ENCODE assay signal across 11 cellular contexts in genomic region chr10:110786172-110786571, GRCh38.
DNase-seq lines count a peak whose midpoint lies in the region; ATAC-seq and TF ChIP-seq lines count a peak whose summit lies in the region.
"Had no signal": no experiment of that assay in that cellular context is flagged by ENCODE, and none has a peak within 500 bp of the region (broad histone marks: within the 10 kb centered on the region; RNA-seq: fewer than 3 reads in every experiment).

No MANE protein-coding gene starts in this region.

- no peak overlapping the region for H3K4me3 Mint-ChIP-seq in activated CD8-positive, alpha-beta T cell treated with anti-CD3 and anti-CD28 coated beads, Interleukin-2, amount 10 ng/mL, durations not matched to agents 7 days and 5 days
- no peak overlapping the region for H3K4me3 Mint-ChIP-seq in stimulated activated memory B cell treated with anti-CD40 and anti-IgM and Interleukin-4, amounts not matched to agents 10 μg/mL and 1 μg/mL and 100 μg/mL, for 72 hours

- H3K9me3 Mint-ChIP-seq in activated CD8-positive, alpha-beta T cell treated with anti-CD3 and anti-CD28 coated beads, Interleukin-2, amount 10 ng/mL, durations not matched to agents 7 days and 5 days (ENCODE audit: insufficient read depth), result no peaks in the 10 kb centered on the region
- H3K9me3 Mint-ChIP-seq in stimulated activated memory B cell treated with anti-CD40 and anti-IgM and Interleukin-4, amounts not matched to agents 10 μg/mL and 1 μg/mL and 100 μg/mL, for 72 hours, result no peaks in the 10 kb centered on the region

- CTCF ChIA-PET in activated CD8-positive, alpha-beta T cell treated with anti-CD3 and anti-CD28 coated beads, Interleukin-2, amount 10 ng/mL, durations not matched to agents 7 days and 5 days (lab: Charles Lee), result interaction anchor here (0.9 to 1.6 kb wide), 4 partner anchors 17 to 101 kb away, joined by 3 to 4 read pairs (median 3); no protein-coding TSS in a partner anchor

- H3K27me3 ChIP-seq in left ventricle myocardium inferior (ENCODE audit: low read depth), result no peaks in the 10 kb centered on the region
- H3K27me3 ChIP-seq: hepatocyte had no signal

- H3K27me3 Mint-ChIP-seq in activated CD8-positive, alpha-beta T cell treated with anti-CD3 and anti-CD28 coated beads, Interleukin-2, amount 10 ng/mL, durations not matched to agents 7 days and 5 days (ENCODE audit: low read depth), result no peaks in the 10 kb centered on the region
- no peaks in the 10 kb centered on the region for H3K27me3 Mint-ChIP-seq in stimulated activated memory B cell treated with anti-CD40 and anti-IgM and Interleukin-4, amounts not matched to agents 10 μg/mL and 1 μg/mL and 100 μg/mL, for 72 hours

- peaks cover 27% of the 10 kb centered on the region for H3K4me1 Mint-ChIP-seq in activated CD8-positive, alpha-beta T cell treated with anti-CD3 and anti-CD28 coated beads, Interleukin-2, amount 10 ng/mL, durations not matched to agents 7 days and 5 days (ENCODE audit: low read depth)
- peaks cover 9% of the 10 kb centered on the region for H3K4me1 Mint-ChIP-seq in stimulated activated memory B cell treated with anti-CD40 and anti-IgM and Interleukin-4, amounts not matched to agents 10 μg/mL and 1 μg/mL and 100 μg/mL, for 72 hours

- H3K27ac ChIP-seq in left ventricle myocardium inferior (replicated peaks), result peak overlapping the region; percentile 85
- H3K27ac ChIP-seq: hepatocyte, WERI-Rb-1 had no signal

- no peaks in the 10 kb centered on the region for H3K9me3 ChIP-seq in left ventricle myocardium inferior (replicated peaks)

- peaks cover 100% of the 10 kb centered on the region for H3K4me1 ChIP-seq in left ventricle myocardium inferior

- no peak for TF ChIP-seq CTCF in left ventricle myocardium inferior (IDR thresholded peaks at IDR 0.05; ENCODE audit: borderline replicate concordance)

- intact Hi-C loops in left ventricle myocardium inferior (cut with micrococcal nuclease), result no loop called here

- no peak overlapping the region for H3K4me3 ChIP-seq in left ventricle myocardium inferior
- H3K4me3 ChIP-seq: hepatocyte had no signal

- ATAC-seq in activated CD8-positive, alpha-beta T cell treated with anti-CD3 and anti-CD28 coated beads, Interleukin-2, amount 10 ng/mL, durations not matched to agents 7 days and 5 days, result peak; percentile 27
- no peak for ATAC-seq in stimulated activated memory B cell treated with anti-CD40 and anti-IgM and Interleukin-4, amounts not matched to agents 10 μg/mL and 1 μg/mL and 100 μg/mL, for 72 hours

- H3K27ac Mint-ChIP-seq in activated CD8-positive, alpha-beta T cell treated with anti-CD3 and anti-CD28 coated beads, Interleukin-2, amount 10 ng/mL, durations not matched to agents 7 days and 5 days, result peak overlapping the region; percentile 30
- H3K27ac Mint-ChIP-seq in stimulated activated memory B cell treated with anti-CD40 and anti-IgM and Interleukin-4, amounts not matched to agents 10 μg/mL and 1 μg/mL and 100 μg/mL, for 72 hours, result peak overlapping the region; percentile 53

- peak; percentile 31 for DNase-seq in activated CD4-positive, alpha-beta T cell treated with anti-CD3 and anti-CD28 coated beads for 48 hours
- DNase-seq in activated CD4-positive, alpha-beta T cell treated with anti-CD3 and anti-CD28 coated beads, Interleukin-2, amount 50 U/mL, for 4 hours, result no peak
- no peak for DNase-seq in activated CD8-positive, alpha-beta T cell treated with anti-CD3 and anti-CD28 coated beads, Interleukin-2, amount 10 ng/mL, durations not matched to agents 7 days and 5 days
- no peak for DNase-seq in left ventricle myocardium inferior
- no peak for DNase-seq in NCI-H69 (lab: John Stamatoyannopoulos, UW)
- DNase-seq in NOMO-1 (lab: John Stamatoyannopoulos, UW; ENCODE audit: unreplicated experiment in 2 of 2), result no peak
- DNase-seq in ureter (ENCODE audit: low spot score), result no peak
- DNase-seq: dermis blood vessel endothelial cell, WERI-Rb-1 had no signal

- H3K36me3 ChIP-seq in left ventricle myocardium inferior, result peaks cover 12% of the 10 kb centered on the region
- H3K36me3 ChIP-seq: WERI-Rb-1 had no signal

- POLR2A ChIA-PET in activated CD8-positive, alpha-beta T cell treated with anti-CD3 and anti-CD28 coated beads, Interleukin-2, amount 10 ng/mL, durations not matched to agents 7 days and 5 days (lab: Charles Lee), result interaction anchor here (0.6 kb wide), 1 partner anchor 183 kb away, joined by 3 read pairs; no protein-coding TSS in a partner anchor

- H3K36me3 Mint-ChIP-seq in activated CD8-positive, alpha-beta T cell treated with anti-CD3 and anti-CD28 coated beads, Interleukin-2, amount 10 ng/mL, durations not matched to agents 7 days and 5 days (ENCODE audit: low read depth), result peaks cover 7% of the 10 kb centered on the region
- H3K36me3 Mint-ChIP-seq in stimulated activated memory B cell treated with anti-CD40 and anti-IgM and Interleukin-4, amounts not matched to agents 10 μg/mL and 1 μg/mL and 100 μg/mL, for 72 hours, result no peaks in the 10 kb centered on the region
